Comparison of ENCODE assay signal across 1 cellular context in the genomic region with DNA sequence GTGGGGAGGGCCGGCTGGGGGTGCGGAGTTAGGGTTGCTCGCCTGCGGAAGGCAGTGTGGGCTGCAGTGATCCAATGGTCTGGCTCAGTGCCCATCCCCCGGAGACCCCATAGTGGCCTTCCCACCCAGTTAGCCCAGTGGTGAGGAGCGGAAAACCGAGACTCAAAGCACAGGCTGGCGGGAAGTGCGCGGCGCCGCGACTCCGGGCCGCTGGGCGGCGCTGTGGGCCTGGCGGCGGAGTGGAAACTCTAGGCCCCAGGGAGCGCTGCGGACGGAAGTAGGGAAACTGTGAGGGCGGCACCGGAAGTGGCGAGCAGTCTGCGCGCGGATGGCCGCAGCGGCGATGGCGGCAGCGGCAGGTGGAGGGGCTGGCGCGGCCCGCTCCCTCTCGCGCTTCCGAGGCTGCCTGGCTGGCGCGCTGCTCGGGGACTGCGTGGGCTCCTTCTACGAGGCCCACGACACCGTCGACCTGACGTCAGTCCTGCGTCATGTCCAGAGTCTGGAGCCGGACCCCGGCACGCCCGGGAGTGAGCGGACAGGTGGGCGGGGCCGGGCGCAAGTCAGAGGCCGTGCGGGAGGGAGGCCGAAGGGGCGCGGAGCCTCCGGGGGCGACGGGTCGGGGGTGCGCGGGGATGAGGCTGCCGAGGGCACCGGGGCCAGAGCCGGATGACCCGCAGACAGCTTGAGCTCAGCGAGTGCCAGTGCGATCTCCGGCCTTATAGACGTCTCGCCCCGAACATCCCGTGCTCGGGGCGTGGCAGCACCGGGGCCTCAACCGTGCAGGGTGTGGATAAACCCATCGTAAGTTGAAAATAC.
TF ChIP-seq lines count a peak whose summit lies in the region.

A gene with protein sequence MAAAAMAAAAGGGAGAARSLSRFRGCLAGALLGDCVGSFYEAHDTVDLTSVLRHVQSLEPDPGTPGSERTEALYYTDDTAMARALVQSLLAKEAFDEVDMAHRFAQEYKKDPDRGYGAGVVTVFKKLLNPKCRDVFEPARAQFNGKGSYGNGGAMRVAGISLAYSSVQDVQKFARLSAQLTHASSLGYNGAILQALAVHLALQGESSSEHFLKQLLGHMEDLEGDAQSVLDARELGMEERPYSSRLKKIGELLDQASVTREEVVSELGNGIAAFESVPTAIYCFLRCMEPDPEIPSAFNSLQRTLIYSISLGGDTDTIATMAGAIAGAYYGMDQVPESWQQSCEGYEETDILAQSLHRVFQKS (plus strand): TSS at position 316 of the 816 bp plus-strand sequence. CDS start 13 bp downstream, at position 329.

TF ChIP-seq in GM12878, 131 proteins besides CTCF, POLR2A, EP300 and RAD21 (continued from another document and continues in another):
- TF ChIP-seq STAT1 (conservative IDR thresholded peaks at IDR 0.05) (peak; percentile 91), IKZF2 (IDR thresholded peaks at IDR 0.05) (peak in 1 of 2 experiments; percentile 46; a peak in 1 of 4 replicates), MXI1 (IDR thresholded peaks at IDR 0.05; ENCODE audit: low read depth, low read length) (peak; percentile 86), BRCA1 (IDR thresholded peaks at IDR 0.05; ENCODE audit: low read depth, low read length) (no peak), FOS (IDR thresholded peaks at IDR 0.05; ENCODE audit: borderline replicate concordance, extremely low read depth, insufficient read length) (no peak), RBBP5 (conservative IDR thresholded peaks at IDR 0.05) (0 out of 2 replicates have a peak, but pooled peaks have one; percentile 42), ZBED1 (IDR thresholded peaks at IDR 0.05; ENCODE audit: borderline replicate concordance) (peak; percentile 54; the same call in 1 of the 2 replicates), CREB1 (IDR thresholded peaks at IDR 0.05; ENCODE audit: low read depth) (peak; percentile 96), TARDBP (IDR thresholded peaks at IDR 0.05; ENCODE audit: borderline replicate concordance) (peak; percentile 76; the same call in 1 of the 2 replicates), ZZZ3 (IDR thresholded peaks at IDR 0.05; ENCODE audit: control insufficient read depth, insufficient read length, low read depth) (no peak), ELK1 (IDR thresholded peaks at IDR 0.05; ENCODE audit: low read depth, low read length) (peak; percentile 95), NBN (IDR thresholded peaks at IDR 0.05) (peak; percentile 80; the same call in 1 of the 2 replicates), BACH1 (IDR thresholded peaks at IDR 0.05; ENCODE audit: borderline replicate concordance) (peak; percentile 86), ZNF207 (IDR thresholded peaks at IDR 0.05; ENCODE audit: borderline replicate concordance) (peak; percentile 97), IKZF1 (conservative IDR thresholded peaks at IDR 0.05) (peak; percentile 95), SUPT20H (IDR thresholded peaks at IDR 0.05; ENCODE audit: borderline replicate concordance, control insufficient read depth, low read depth, low read length) (no peak), SREBF1 (IDR thresholded peaks at IDR 0.05; ENCODE audit: low read length) (no peak), SP1 (IDR thresholded peaks at IDR 0.05; ENCODE audit: low read depth, low read length) (peak; percentile 54), EED (IDR thresholded peaks at IDR 0.05; ENCODE audit: low read depth) (peak; percentile 71), SIX5 (IDR thresholded peaks at IDR 0.05; ENCODE audit: low read depth, low read length, severe bottlenecking) (peak; percentile 50), CBFB (IDR thresholded peaks at IDR 0.05; ENCODE audit: low read depth) (peak; percentile 71; the same call in 1 of the 2 replicates), NR2F1 (conservative IDR thresholded peaks at IDR 0.05) (peak; percentile 64), SIN3A (IDR thresholded peaks at IDR 0.05; ENCODE audit: low read depth, low read length) (peak; percentile 83), SMAD5 (IDR thresholded peaks at IDR 0.05; ENCODE audit: low read depth) (peak; percentile 79; the same call in 1 of the 2 replicates), GATAD2B (conservative IDR thresholded peaks at IDR 0.05; ENCODE audit: low read depth) (peak; percentile 89), ATF7 (IDR thresholded peaks at IDR 0.05; ENCODE audit: low read depth) (no peak), TCF12 (IDR thresholded peaks at IDR 0.05; ENCODE audit: low read depth, low read length) (peak; percentile 86), BCL11A (IDR thresholded peaks at IDR 0.05; ENCODE audit: low read depth, low read length) (no peak), RELA (IDR thresholded peaks at IDR 0.05; ENCODE audit: borderline replicate concordance, partially characterized antibody) (peak; percentile 76), TCF3 (IDR thresholded peaks at IDR 0.05; ENCODE audit: borderline replicate concordance, insufficient read depth, low read depth, low read length) (peak; percentile 77), NR2C1 (IDR thresholded peaks at IDR 0.05) (peak; percentile 70), SRF (IDR thresholded peaks at IDR 0.05; ENCODE audit: low read depth in 2 of 2, low read length in 2 of 2) (peak in 1 of 2 experiments; percentile 72; a peak in 2 of 4 replicates), ZNF622 (IDR thresholded peaks at IDR 0.05) (no peak), MTA2 (IDR thresholded peaks at IDR 0.05; ENCODE audit: low read depth) (peak; percentile 19; the same call in 1 of the 2 replicates), RB1 (IDR thresholded peaks at IDR 0.05; ENCODE audit: borderline replicate concordance) (peak; percentile 97), SMARCA5 (IDR thresholded peaks at IDR 0.05) (peak; percentile 97), SMC3 (IDR thresholded peaks at IDR 0.05; ENCODE audit: borderline replicate concordance, low read length) (peak; percentile 60), POLR2AphosphoS5 (IDR thresholded peaks at IDR 0.05; ENCODE audit: low read length) (peak; percentile 97), JUND (IDR thresholded peaks at IDR 0.05; ENCODE audit: low read depth, low read length) (no peak; the same call in 1 of the 2 replicates)
- TF ChIP-seq, protein P1, sequence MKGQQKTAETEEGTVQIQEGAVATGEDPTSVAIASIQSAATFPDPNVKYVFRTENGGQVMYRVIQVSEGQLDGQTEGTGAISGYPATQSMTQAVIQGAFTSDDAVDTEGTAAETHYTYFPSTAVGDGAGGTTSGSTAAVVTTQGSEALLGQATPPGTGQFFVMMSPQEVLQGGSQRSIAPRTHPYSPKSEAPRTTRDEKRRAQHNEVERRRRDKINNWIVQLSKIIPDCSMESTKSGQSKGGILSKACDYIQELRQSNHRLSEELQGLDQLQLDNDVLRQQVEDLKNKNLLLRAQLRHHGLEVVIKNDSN (IDR thresholded peaks at IDR 0.05; ENCODE audit: borderline replicate concordance, extremely low read length, insufficient read depth, low read depth, low read length), result no peak
- TF ChIP-seq, protein P2, sequence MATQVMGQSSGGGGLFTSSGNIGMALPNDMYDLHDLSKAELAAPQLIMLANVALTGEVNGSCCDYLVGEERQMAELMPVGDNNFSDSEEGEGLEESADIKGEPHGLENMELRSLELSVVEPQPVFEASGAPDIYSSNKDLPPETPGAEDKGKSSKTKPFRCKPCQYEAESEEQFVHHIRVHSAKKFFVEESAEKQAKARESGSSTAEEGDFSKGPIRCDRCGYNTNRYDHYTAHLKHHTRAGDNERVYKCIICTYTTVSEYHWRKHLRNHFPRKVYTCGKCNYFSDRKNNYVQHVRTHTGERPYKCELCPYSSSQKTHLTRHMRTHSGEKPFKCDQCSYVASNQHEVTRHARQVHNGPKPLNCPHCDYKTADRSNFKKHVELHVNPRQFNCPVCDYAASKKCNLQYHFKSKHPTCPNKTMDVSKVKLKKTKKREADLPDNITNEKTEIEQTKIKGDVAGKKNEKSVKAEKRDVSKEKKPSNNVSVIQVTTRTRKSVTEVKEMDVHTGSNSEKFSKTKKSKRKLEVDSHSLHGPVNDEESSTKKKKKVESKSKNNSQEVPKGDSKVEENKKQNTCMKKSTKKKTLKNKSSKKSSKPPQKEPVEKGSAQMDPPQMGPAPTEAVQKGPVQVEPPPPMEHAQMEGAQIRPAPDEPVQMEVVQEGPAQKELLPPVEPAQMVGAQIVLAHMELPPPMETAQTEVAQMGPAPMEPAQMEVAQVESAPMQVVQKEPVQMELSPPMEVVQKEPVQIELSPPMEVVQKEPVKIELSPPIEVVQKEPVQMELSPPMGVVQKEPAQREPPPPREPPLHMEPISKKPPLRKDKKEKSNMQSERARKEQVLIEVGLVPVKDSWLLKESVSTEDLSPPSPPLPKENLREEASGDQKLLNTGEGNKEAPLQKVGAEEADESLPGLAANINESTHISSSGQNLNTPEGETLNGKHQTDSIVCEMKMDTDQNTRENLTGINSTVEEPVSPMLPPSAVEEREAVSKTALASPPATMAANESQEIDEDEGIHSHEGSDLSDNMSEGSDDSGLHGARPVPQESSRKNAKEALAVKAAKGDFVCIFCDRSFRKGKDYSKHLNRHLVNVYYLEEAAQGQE (IDR thresholded peaks at IDR 0.05; ENCODE audit: low read depth, low read length), result peak; percentile 41; the same call in 1 of the 2 replicates
- TF ChIP-seq, protein P3, sequence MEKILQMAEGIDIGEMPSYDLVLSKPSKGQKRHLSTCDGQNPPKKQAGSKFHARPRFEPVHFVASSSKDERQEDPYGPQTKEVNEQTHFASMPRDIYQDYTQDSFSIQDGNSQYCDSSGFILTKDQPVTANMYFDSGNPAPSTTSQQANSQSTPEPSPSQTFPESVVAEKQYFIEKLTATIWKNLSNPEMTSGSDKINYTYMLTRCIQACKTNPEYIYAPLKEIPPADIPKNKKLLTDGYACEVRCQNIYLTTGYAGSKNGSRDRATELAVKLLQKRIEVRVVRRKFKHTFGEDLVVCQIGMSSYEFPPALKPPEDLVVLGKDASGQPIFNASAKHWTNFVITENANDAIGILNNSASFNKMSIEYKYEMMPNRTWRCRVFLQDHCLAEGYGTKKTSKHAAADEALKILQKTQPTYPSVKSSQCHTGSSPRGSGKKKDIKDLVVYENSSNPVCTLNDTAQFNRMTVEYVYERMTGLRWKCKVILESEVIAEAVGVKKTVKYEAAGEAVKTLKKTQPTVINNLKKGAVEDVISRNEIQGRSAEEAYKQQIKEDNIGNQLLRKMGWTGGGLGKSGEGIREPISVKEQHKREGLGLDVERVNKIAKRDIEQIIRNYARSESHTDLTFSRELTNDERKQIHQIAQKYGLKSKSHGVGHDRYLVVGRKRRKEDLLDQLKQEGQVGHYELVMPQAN (conservative IDR thresholded peaks at IDR 0.05), result peak; percentile 98
- TF ChIP-seq, protein P4, sequence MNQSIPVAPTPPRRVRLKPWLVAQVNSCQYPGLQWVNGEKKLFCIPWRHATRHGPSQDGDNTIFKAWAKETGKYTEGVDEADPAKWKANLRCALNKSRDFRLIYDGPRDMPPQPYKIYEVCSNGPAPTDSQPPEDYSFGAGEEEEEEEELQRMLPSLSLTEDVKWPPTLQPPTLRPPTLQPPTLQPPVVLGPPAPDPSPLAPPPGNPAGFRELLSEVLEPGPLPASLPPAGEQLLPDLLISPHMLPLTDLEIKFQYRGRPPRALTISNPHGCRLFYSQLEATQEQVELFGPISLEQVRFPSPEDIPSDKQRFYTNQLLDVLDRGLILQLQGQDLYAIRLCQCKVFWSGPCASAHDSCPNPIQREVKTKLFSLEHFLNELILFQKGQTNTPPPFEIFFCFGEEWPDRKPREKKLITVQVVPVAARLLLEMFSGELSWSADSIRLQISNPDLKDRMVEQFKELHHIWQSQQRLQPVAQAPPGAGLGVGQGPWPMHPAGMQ (IDR thresholded peaks at IDR 0.05; ENCODE audit: borderline replicate concordance), result no peak
- TF ChIP-seq, protein P5, sequence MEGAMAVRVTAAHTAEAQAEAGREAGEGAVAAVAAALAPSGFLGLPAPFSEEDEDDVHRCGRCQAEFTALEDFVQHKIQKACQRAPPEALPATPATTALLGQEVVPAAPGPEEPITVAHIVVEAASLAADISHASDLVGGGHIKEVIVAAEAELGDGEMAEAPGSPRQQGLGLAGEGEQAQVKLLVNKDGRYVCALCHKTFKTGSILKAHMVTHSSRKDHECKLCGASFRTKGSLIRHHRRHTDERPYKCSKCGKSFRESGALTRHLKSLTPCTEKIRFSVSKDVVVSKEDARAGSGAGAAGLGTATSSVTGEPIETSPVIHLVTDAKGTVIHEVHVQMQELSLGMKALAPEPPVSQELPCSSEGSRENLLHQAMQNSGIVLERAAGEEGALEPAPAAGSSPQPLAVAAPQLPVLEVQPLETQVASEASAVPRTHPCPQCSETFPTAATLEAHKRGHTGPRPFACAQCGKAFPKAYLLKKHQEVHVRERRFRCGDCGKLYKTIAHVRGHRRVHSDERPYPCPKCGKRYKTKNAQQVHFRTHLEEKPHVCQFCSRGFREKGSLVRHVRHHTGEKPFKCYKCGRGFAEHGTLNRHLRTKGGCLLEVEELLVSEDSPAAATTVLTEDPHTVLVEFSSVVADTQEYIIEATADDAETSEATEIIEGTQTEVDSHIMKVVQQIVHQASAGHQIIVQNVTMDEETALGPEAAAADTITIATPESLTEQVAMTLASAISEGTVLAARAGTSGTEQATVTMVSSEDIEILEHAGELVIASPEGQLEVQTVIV (IDR thresholded peaks at IDR 0.05; ENCODE audit: borderline replicate concordance, partially characterized antibody), result peak; percentile 43
- TF ChIP-seq, protein P6, sequence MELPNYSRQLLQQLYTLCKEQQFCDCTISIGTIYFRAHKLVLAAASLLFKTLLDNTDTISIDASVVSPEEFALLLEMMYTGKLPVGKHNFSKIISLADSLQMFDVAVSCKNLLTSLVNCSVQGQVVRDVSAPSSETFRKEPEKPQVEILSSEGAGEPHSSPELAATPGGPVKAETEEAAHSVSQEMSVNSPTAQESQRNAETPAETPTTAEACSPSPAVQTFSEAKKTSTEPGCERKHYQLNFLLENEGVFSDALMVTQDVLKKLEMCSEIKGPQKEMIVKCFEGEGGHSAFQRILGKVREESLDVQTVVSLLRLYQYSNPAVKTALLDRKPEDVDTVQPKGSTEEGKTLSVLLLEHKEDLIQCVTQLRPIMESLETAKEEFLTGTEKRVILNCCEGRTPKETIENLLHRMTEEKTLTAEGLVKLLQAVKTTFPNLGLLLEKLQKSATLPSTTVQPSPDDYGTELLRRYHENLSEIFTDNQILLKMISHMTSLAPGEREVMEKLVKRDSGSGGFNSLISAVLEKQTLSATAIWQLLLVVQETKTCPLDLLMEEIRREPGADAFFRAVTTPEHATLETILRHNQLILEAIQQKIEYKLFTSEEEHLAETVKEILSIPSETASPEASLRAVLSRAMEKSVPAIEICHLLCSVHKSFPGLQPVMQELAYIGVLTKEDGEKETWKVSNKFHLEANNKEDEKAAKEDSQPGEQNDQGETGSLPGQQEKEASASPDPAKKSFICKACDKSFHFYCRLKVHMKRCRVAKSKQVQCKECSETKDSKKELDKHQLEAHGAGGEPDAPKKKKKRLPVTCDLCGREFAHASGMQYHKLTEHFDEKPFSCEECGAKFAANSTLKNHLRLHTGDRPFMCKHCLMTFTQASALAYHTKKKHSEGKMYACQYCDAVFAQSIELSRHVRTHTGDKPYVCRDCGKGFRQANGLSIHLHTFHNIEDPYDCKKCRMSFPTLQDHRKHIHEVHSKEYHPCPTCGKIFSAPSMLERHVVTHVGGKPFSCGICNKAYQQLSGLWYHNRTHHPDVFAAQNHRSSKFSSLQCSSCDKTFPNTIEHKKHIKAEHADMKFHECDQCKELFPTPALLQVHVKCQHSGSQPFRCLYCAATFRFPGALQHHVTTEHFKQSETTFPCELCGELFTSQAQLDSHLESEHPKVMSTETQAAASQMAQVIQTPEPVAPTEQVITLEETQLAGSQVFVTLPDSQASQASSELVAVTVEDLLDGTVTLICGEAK (IDR thresholded peaks at IDR 0.05; ENCODE audit: borderline replicate concordance), result peak; percentile 89
